21 cellular contexts compared by ENCODE assay signal in genomic region chr4:165481458-165481857, GRCh38.
"Had no signal": no experiment of that assay in that cellular context is flagged by ENCODE, and none has a peak within 500 bp of the region (broad histone marks: within the 10 kb centered on the region; RNA-seq: fewer than 3 reads in every experiment).

No MANE protein-coding gene starts in this region.

- H3K4me3 Mint-ChIP-seq: naive B cell, nephron progenitor cell had no signal

- H3K27ac Mint-ChIP-seq: naive B cell, nephron progenitor cell had no signal

- DNase-seq: dorsolateral prefrontal cortex; effector CD8-positive, alpha-beta T cell; foreskin keratinocyte; heart left ventricle; hippocampal formation; kidney glomerular epithelial cell; mesendoderm; naive B cell; nephron progenitor cell; posterior cingulate gyrus; sigmoid colon; stimulated activated CD4-positive, alpha-beta T cell treated with anti-CD3 and anti-CD28 coated beads, Interleukin-2, amount 100 ng/mL, for 24 hours; stimulated activated CD4-positive, alpha-beta T cell treated with anti-CD3 and anti-CD28 coated beads, Interleukin-4, amount 100 ng/mL, for 4 hours; stimulated activated naive CD4-positive, alpha-beta T cell treated with Interleukin-2 at 50 U/mL for 16 hours; thyroid gland; upper lobe of left lung; uterus had no signal

- ATAC-seq: foreskin keratinocyte, heart left ventricle had no signal

- H3K4me1 Mint-ChIP-seq: naive B cell, nephron progenitor cell had no signal

- H3K36me3 Mint-ChIP-seq: naive B cell had no signal

- H3K4me3 ChIP-seq: coronary artery, dorsolateral prefrontal cortex, heart left ventricle, right atrium auricular region, sigmoid colon, skin epidermis, suprapubic skin, thyroid gland, upper lobe of left lung, uterus had no signal

- H3K9me3 Mint-ChIP-seq: naive B cell had no signal
